ENCODE assay signal across 9 cellular contexts in the genomic region with DNA sequence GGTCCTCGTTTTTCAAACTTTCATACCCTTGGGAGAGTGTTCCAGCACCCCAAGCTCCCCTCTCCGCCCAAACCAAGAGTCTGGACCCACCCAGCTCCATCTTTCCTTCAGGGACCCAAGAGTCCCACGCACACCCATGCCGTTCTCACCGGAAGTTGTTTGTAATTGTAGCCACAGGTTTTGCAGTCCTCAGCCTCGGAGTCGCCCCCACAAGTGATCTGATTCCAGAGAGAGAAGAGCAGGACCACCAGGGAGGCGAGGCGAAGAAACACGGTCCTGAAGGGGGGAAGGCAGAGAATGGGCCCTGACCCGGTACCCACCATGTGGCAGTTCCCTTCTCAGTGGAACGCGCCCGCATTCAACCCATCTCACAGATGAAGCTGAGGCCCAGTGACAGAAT. TPM values are rescaled to one million over a fixed set of nuclear protein-coding genes. Genes with fewer than 3 reads are reported as not detected.
DNase-seq lines count a peak whose midpoint lies in the region; ATAC-seq, FAIRE-seq and TF ChIP-seq lines count a peak whose summit lies in the region.
"Had no signal": no experiment of that assay in that cellular context is flagged by ENCODE, and none has a peak within 500 bp of the region (broad histone marks: within the 10 kb centered on the region; RNA-seq: fewer than 3 reads in every experiment).

No MANE protein-coding gene starts in this region.

- no peaks in the 10 kb centered on the region for H3K9me3 ChIP-seq in CD4-positive, alpha-beta T cell (ENCODE audit: control insufficient read depth, low read length)
- H3K9me3 ChIP-seq in MM.1S (replicated peaks; ENCODE audit: insufficient read depth, low read length) (no peaks in the 10 kb centered on the region), H1 (ENCODE audit: insufficient read depth in 2 of 2, low read depth in 1 of 2, low read length in 1 of 2) (no peaks in the 10 kb centered on the region), neutrophil (no peaks in the 10 kb centered on the region)

- peaks cover 10% of the 10 kb centered on the region for H3K79me1 ChIP-seq in H1 (ENCODE audit: low read depth, low read length)

- no peak for TF ChIP-seq POLR2A in H1 (IDR thresholded peaks at IDR 0.05; ENCODE audit: control extremely low read depth in 1 of 2, low read depth in 2 of 2, low read length in 2 of 2)

- CTCF ChIA-PET in CD4-positive, alpha-beta T cell (lab: Charles Lee): no interaction called here
- CTCF ChIA-PET in H1 (lab: Charles Lee; ENCODE audit: partially characterized antibody) (no interaction called here), HEK293T (lab: Yijun Ruan, JAX) (no interaction called here)

- H4K20me1 ChIP-seq in MM.1S (ENCODE audit: insufficient read depth, low read length) (no peaks in the 10 kb centered on the region), H1 (replicated peaks in 1 of 2; ENCODE audit: control insufficient read depth in 1 of 2, insufficient read depth in 2 of 2, low read length in 2 of 2) (peaks cover 0 to 16% of the 10 kb centered on the region in 2 experiments)

- no peak overlapping the region for H2AK5ac ChIP-seq in H1 (ENCODE audit: low read depth, low read length)

- 84% methylated on average over 14 of the region's 14 CpGs; no CpG with 5 or more reads in 1 of the 2 experiments for WGBS in H1 (ENCODE audit: extremely low coverage in 1 of 2, insufficient coverage in 1 of 2, insufficient read length in 1 of 2, insufficient replicate concordance in 2 of 2, low coverage in 1 of 2, low lambda C conversion rate in 2 of 2, missing lambda C conversion rate in 1 of 2), 2 experiments

- ATAC-seq in CD4-positive, alpha-beta T cell (ENCODE audit: poor library complexity): no peak
- no peak for ATAC-seq in GM18909 (IDR thresholded peaks at IDR 0.05; ENCODE audit: poor library complexity, unreplicated experiment)

- intact Hi-C loops in CD4-positive, alpha-beta T cell (cut with DNase I, micrococcal nuclease): no loop called here
- intact Hi-C loops in dorsolateral prefrontal cortex (cut with DNase I): loop anchor here in 1 of 2 donors (1.0 kb wide), 1 partner anchor 66 kb away; no protein-coding TSS in a partner anchor

- no peaks in the 10 kb centered on the region for H3K9me2 ChIP-seq in MM.1S (replicated peaks; ENCODE audit: insufficient read depth, low read length)

- no peak overlapping the region for H2BK15ac ChIP-seq in H1 (ENCODE audit: low read length)

- no peak overlapping the region for H2BK5ac ChIP-seq in H1 (ENCODE audit: low read depth, low read length)

- H3K4me1 ChIP-seq in MM.1S (ENCODE audit: low read length): peaks cover 13% of the 10 kb centered on the region; the same call in 1 of the 2 replicates
- H3K4me1 ChIP-seq in H1 (replicated peaks in 1 of 4; ENCODE audit: control insufficient read depth in 3 of 4, insufficient read depth in 4 of 4, low read length in 3 of 4): peaks cover 0 to 24% (median 11%) of the 10 kb centered on the region in 4 experiments; a peak in 6 of 7 replicates
- peaks cover 70 to 75% of the 10 kb centered on the region in 2 experiments for H3K4me1 ChIP-seq in neutrophil (ENCODE audit: control insufficient read depth in 1 of 2, insufficient read depth in 1 of 2, low read depth in 1 of 2, low read length in 1 of 2)

- peaks cover 49% of the 10 kb centered on the region for H3K4me1 Mint-ChIP-seq in CD4-positive, alpha-beta T cell (ENCODE audit: low read depth)

- H4K5ac ChIP-seq in H1 (ENCODE audit: insufficient read length, low read depth, low read length): no peak overlapping the region

- peak overlapping the region; percentile 89 for H3K4me3 Mint-ChIP-seq in CD4-positive, alpha-beta T cell

- peak overlapping the region; percentile 38; the same call in 1 of the 2 replicates for H2AFZ ChIP-seq in MM.1S (ENCODE audit: low read length)
- no peak overlapping the region for H2AFZ ChIP-seq in H1 (ENCODE audit: low read length)

- TF ChIP-seq CTCF in CD4-positive, alpha-beta T cell (IDR thresholded peaks at IDR 0.05): no peak
- no peak for TF ChIP-seq CTCF in MM.1S (IDR thresholded peaks at IDR 0.05; ENCODE audit: low read length)
- TF ChIP-seq CTCF in H1 (IDR thresholded peaks at IDR 0.05; ENCODE audit: control extremely low read depth in 1 of 3, insufficient read depth in 1 of 3, low read depth in 1 of 3, low read length in 3 of 3): no peak
- no peak for TF ChIP-seq CTCF in neutrophil (IDR thresholded peaks at IDR 0.05)
- TF ChIP-seq CTCF in dorsolateral prefrontal cortex (IDR thresholded peaks at IDR 0.05 in 54 of 56, conservative IDR thresholded peaks at IDR 0.05 in 2 of 56; ENCODE audit: low read depth in 1 of 56, partially characterized antibody in 56 of 56): no peak

- H2BK20ac ChIP-seq in H1 (ENCODE audit: low read length): no peak overlapping the region

- H3K79me2 ChIP-seq in MM.1S (ENCODE audit: low read length) (peaks cover 18% of the 10 kb centered on the region), H1 (ENCODE audit: control insufficient read depth in 1 of 2, insufficient read depth in 2 of 2, low read length in 2 of 2) (no peaks in the 10 kb centered on the region)

- no peak for FAIRE-seq in H1 (lab: Jason Lieb, UNC)

- no peak for TF ChIP-seq RAD21 in H1 (IDR thresholded peaks at IDR 0.05 in 1 of 2, conservative IDR thresholded peaks at IDR 0.05 in 1 of 2; ENCODE audit: low read depth in 2 of 2, low read length in 2 of 2)

- peaks cover 19% of the 10 kb centered on the region for H3K36me3 Mint-ChIP-seq in CD4-positive, alpha-beta T cell (ENCODE audit: low read depth)

- H3K27me3 ChIP-seq in CD4-positive, alpha-beta T cell (ENCODE audit: control insufficient read depth, insufficient read depth, low read length): no peaks in the 10 kb centered on the region
- H3K27me3 ChIP-seq in MM.1S (replicated peaks; ENCODE audit: insufficient read depth, low read length) (peaks cover 24% of the 10 kb centered on the region), H1 (replicated peaks in 1 of 4; ENCODE audit: control insufficient read depth in 3 of 4, extremely low read depth in 1 of 4, insufficient read depth in 3 of 4, low read length in 3 of 4) (peaks cover 0 to 10% (median 4%) of the 10 kb centered on the region in 4 experiments; a peak in 4 of 7 replicates), neutrophil (peaks cover 20% of the 10 kb centered on the region), dorsolateral prefrontal cortex (peaks cover 0 to 5% (median 0%) of the 10 kb centered on the region in 45 donors)

- no peaks in the 10 kb centered on the region for H3K9me3 Mint-ChIP-seq in CD4-positive, alpha-beta T cell

- no peak for DNase-seq in CD4-positive, alpha-beta T cell
- DNase-seq in MM.1S (no peak), H1 (ENCODE audit: low read depth in 1 of 2, low spot score in 2 of 2) (no peak), RPMI8226 (no peak), HEK293T (ENCODE audit: extremely low spot score) (no peak), dorsolateral prefrontal cortex (no peak)

- peaks cover 14% of the 10 kb centered on the region for H3F3A ChIP-seq in MM.1S (ENCODE audit: insufficient read depth, low read length)

- H2BK12ac ChIP-seq in H1 (ENCODE audit: low read depth, low read length): no peak overlapping the region

- no peak for TF ChIP-seq EP300 in H1 (IDR thresholded peaks at IDR 0.05; ENCODE audit: borderline replicate concordance in 1 of 2, low read depth in 2 of 2, low read length in 2 of 2)

- no peaks in the 10 kb centered on the region for H3K27me3 Mint-ChIP-seq in CD4-positive, alpha-beta T cell

- H4K91ac ChIP-seq in H1 (replicated peaks; ENCODE audit: insufficient read length, low read length): no peak overlapping the region

- H4K8ac ChIP-seq in H1 (ENCODE audit: extremely low read depth, insufficient read depth, low read length): no peak overlapping the region; the same call in 1 of the 2 replicates

- no peak overlapping the region for H3K4ac ChIP-seq in H1 (replicated peaks; ENCODE audit: insufficient read length, low read depth, low read length)

- H3K4me3 ChIP-seq in MM.1S (ENCODE audit: low read length) (peak overlapping the region; percentile 57), H1 (ENCODE audit: extremely low read depth in 1 of 4, insufficient read depth in 2 of 4, low read depth in 3 of 4, low read length in 4 of 4) (peak overlapping the region in 2 of 4 experiments; percentile 3 to 61; a peak in 4 of 8 replicates), neutrophil (ENCODE audit: low read depth in 1 of 2, low read length in 1 of 2) (peak overlapping the region; percentile 49 to 67), dorsolateral prefrontal cortex (peak overlapping the region in 18 of 59 donors; percentile 6 to 89 (median 32))

- peak overlapping the region; percentile 20 for H3K27ac Mint-ChIP-seq in CD4-positive, alpha-beta T cell

- H2BK120ac ChIP-seq in H1 (replicated peaks; ENCODE audit: low read depth, low read length): no peak overlapping the region

- POLR2A ChIA-PET in CD4-positive, alpha-beta T cell (lab: Charles Lee): interaction anchor here (1.0 to 1.9 kb wide), 2 partner anchors 26 to 27 kb away, joined by 3 to 6 read pairs; partner anchors contain the start of genes CNOT3 and MBOAT7
- POLR2A ChIA-PET in H1 (lab: Charles Lee; ENCODE audit: partially characterized antibody) (interaction anchor here (1.0 to 4.0 kb wide), 8 partner anchors 12 to 258 kb away, joined by 3 to 28 read pairs (median 6); partner anchors contain the start of genes RPS9 and TMC4), HEK293T (lab: Yijun Ruan, JAX) (no interaction called here)

- H3K18ac ChIP-seq in H1 (ENCODE audit: extremely low read depth, low read length): no peak overlapping the region

- no peak overlapping the region for H3K14ac ChIP-seq in H1 (ENCODE audit: insufficient read length)

- H3K56ac ChIP-seq in H1 (replicated peaks; ENCODE audit: insufficient read length, low read depth, low read length): no peak overlapping the region

- H3K4me2 ChIP-seq in MM.1S (ENCODE audit: low read depth, low read length) (peak overlapping the region; percentile 82), H1 (ENCODE audit: insufficient read depth in 1 of 2, low read depth in 2 of 2, low read length in 2 of 2) (peak overlapping the region; percentile 63 to 85)

- H3K27ac ChIP-seq in CD4-positive, alpha-beta T cell (ENCODE audit: low read depth, low read length): no peak overlapping the region
- H3K27ac ChIP-seq in MM.1S (ENCODE audit: low read length) (no peak overlapping the region), H1 (ENCODE audit: low read depth, low read length) (no peak overlapping the region), neutrophil (peak overlapping the region; percentile 68), dorsolateral prefrontal cortex (peak overlapping the region in 1 of 59 donors; percentile 23)

- H3K36me3 ChIP-seq in MM.1S (replicated peaks; ENCODE audit: insufficient read depth, low read length) (no peaks in the 10 kb centered on the region), H1 (ENCODE audit: control insufficient read depth in 2 of 4, insufficient read depth in 4 of 4, low read length in 3 of 4) (no peaks in the 10 kb centered on the region), neutrophil (peaks cover 4% of the 10 kb centered on the region)

- H3K23ac ChIP-seq in H1 (ENCODE audit: insufficient read length): no peak overlapping the region

- H3K23me2 ChIP-seq in H1 (ENCODE audit: low read depth, low read length): peaks cover 20% of the 10 kb centered on the region

- H3K9ac ChIP-seq in MM.1S (ENCODE audit: low read length) (no peak overlapping the region), H1 (replicated peaks in 1 of 4; ENCODE audit: extremely low read depth in 1 of 4, low read depth in 3 of 4, low read length in 3 of 4) (no peak overlapping the region)

RNA-seq across cellular contexts. Expression of gene LENG1, which starts 3.4 kb away (rescaled TPM):
- total RNA-seq in CD4-positive, alpha-beta T cell: 10 to 100 TPM; 14.4 to 16.0 TPM
- 4.4 and 4.6 TPM in 2 replicates for total RNA-seq in H1 (2021; fragmentation: NEBNext Ultra II Directional; extraction: Animal tissue kit (Norgen Biotek cat#: 25700))
- polyA plus RNA-seq in H1 (2011; rRNA removed): 1.2 and 1.5 TPM in 2 replicates
- 2.4 TPM for polyA plus RNA-seq in H1 (2011; cell fraction: cytosol; rRNA removed)
- 2.1 TPM for polyA plus RNA-seq in H1 (2011; cell fraction: nucleus; rRNA removed)
- 3.9 to 5.0 TPM (median 4.4 TPM) in 4 replicates for polyA plus RNA-seq in H1 (2012, experiment 1 of 2)
- 2.5 TPM for polyA plus RNA-seq in H1 (2012, experiment 2 of 2)
- polyA plus RNA-seq in H1 (2013, experiment 1 of 2): 4.3 TPM
- polyA plus RNA-seq in H1 (2013, experiment 2 of 2): 4.5 TPM
- polyA minus RNA-seq in H1 (2011; rRNA and poly(A)+ RNA removed): 0.10 and 0.25 TPM in 2 replicates
- polyA minus RNA-seq in H1 (2011; cell fraction: cytosol; rRNA and poly(A)+ RNA removed): 0.95 TPM
- polyA minus RNA-seq in H1 (2011; cell fraction: nucleus; rRNA and poly(A)+ RNA removed): 1.6 TPM
- 1 to 10 TPM; 4.0 to 8.9 (median 6.2) TPM for total RNA-seq in dorsolateral prefrontal cortex

RNA-seq across cellular contexts. Expression of gene TMC4, which starts 10.1 kb away (rescaled TPM):
- total RNA-seq in CD4-positive, alpha-beta T cell: 1 to 10 TPM in 1 of 2 experiments, under 1 TPM in 1; 0.84 to 1.5 TPM
- total RNA-seq in H1 (2021; fragmentation: NEBNext Ultra II Directional; extraction: Animal tissue kit (Norgen Biotek cat#: 25700)): 5.5 and 6.8 TPM in 2 replicates
- polyA plus RNA-seq in H1 (2011; rRNA removed): 6.3 and 12.8 TPM in 2 replicates
- polyA plus RNA-seq in H1 (2011; cell fraction: cytosol; rRNA removed): 4.3 TPM
- 15.9 TPM for polyA plus RNA-seq in H1 (2011; cell fraction: nucleus; rRNA removed)
- polyA plus RNA-seq in H1 (2012, experiment 1 of 2): 6.0 to 13.0 TPM (median 9.6 TPM) in 4 replicates
- polyA plus RNA-seq in H1 (2012, experiment 2 of 2): 4.5 TPM
- 4.2 TPM for polyA plus RNA-seq in H1 (2013, experiment 1 of 2)
- 5.4 TPM for polyA plus RNA-seq in H1 (2013, experiment 2 of 2)
- polyA minus RNA-seq in H1 (2011; rRNA and poly(A)+ RNA removed): 0.57 and 0.85 TPM in 2 replicates
- polyA minus RNA-seq in H1 (2011; cell fraction: cytosol; rRNA and poly(A)+ RNA removed): not detected
- 2.9 TPM for polyA minus RNA-seq in H1 (2011; cell fraction: nucleus; rRNA and poly(A)+ RNA removed)
- total RNA-seq in dorsolateral prefrontal cortex: 1 to 10 TPM in 94 of 120 experiments, under 1 TPM in 21, not detected in 5; 0.40 to 8.8 (median 1.9) TPM
- total RNA-seq: occipital lobe had no signal

RNA-seq across cellular contexts. Expression of gene CNOT3, which starts 25.3 kb away (rescaled TPM):
- total RNA-seq in CD4-positive, alpha-beta T cell: 10 to 100 TPM; 26.7 to 28.7 TPM
- total RNA-seq in H1 (2021; fragmentation: NEBNext Ultra II Directional; extraction: Animal tissue kit (Norgen Biotek cat#: 25700)): 82.9 and 86.4 TPM in 2 replicates
- 21.2 and 44.0 TPM in 2 replicates for polyA plus RNA-seq in H1 (2011; rRNA removed)
- 21.1 TPM for polyA plus RNA-seq in H1 (2011; cell fraction: cytosol; rRNA removed)
- 40.7 TPM for polyA plus RNA-seq in H1 (2011; cell fraction: nucleus; rRNA removed)
- 58.4 to 80.0 TPM (median 76.9 TPM) in 4 replicates for polyA plus RNA-seq in H1 (2012, experiment 1 of 2)
- polyA plus RNA-seq in H1 (2012, experiment 2 of 2): 81.1 TPM
- polyA plus RNA-seq in H1 (2013, experiment 1 of 2): 59.8 TPM
- 58.6 TPM for polyA plus RNA-seq in H1 (2013, experiment 2 of 2)
- 17.1 and 29.0 TPM in 2 replicates for polyA minus RNA-seq in H1 (2011; rRNA and poly(A)+ RNA removed)
- 47.1 TPM for polyA minus RNA-seq in H1 (2011; cell fraction: cytosol; rRNA and poly(A)+ RNA removed)
- 17.9 TPM for polyA minus RNA-seq in H1 (2011; cell fraction: nucleus; rRNA and poly(A)+ RNA removed)
- total RNA-seq in dorsolateral prefrontal cortex: 10 to 100 TPM; 29.1 to 60.7 (median 39.7) TPM

RNA-seq across cellular contexts. Expression of gene MBOAT7, which starts 26.5 kb away (rescaled TPM):
- 10 to 100 TPM; 13.7 to 18.0 TPM for total RNA-seq in CD4-positive, alpha-beta T cell
- total RNA-seq in H1 (2021; fragmentation: NEBNext Ultra II Directional; extraction: Animal tissue kit (Norgen Biotek cat#: 25700)): 90.9 and 103 TPM in 2 replicates
- 85.5 and 147 TPM in 2 replicates for polyA plus RNA-seq in H1 (2011; rRNA removed)
- polyA plus RNA-seq in H1 (2011; cell fraction: cytosol; rRNA removed): 55.1 TPM
- polyA plus RNA-seq in H1 (2011; cell fraction: nucleus; rRNA removed): 111 TPM
- polyA plus RNA-seq in H1 (2012, experiment 1 of 2): 67.8 to 94.5 TPM (median 90.7 TPM) in 4 replicates
- 98.0 TPM for polyA plus RNA-seq in H1 (2012, experiment 2 of 2)
- 186 TPM for polyA plus RNA-seq in H1 (2013, experiment 1 of 2)
- polyA plus RNA-seq in H1 (2013, experiment 2 of 2): 198 TPM
- 25.7 and 31.5 TPM in 2 replicates for polyA minus RNA-seq in H1 (2011; rRNA and poly(A)+ RNA removed)
- 60.0 TPM for polyA minus RNA-seq in H1 (2011; cell fraction: cytosol; rRNA and poly(A)+ RNA removed)
- polyA minus RNA-seq in H1 (2011; cell fraction: nucleus; rRNA and poly(A)+ RNA removed): 54.3 TPM
- total RNA-seq in dorsolateral prefrontal cortex: 100 to 1,000 TPM in 119 of 120 experiments, 10 to 100 TPM in 1; 70.2 to 312 (median 183) TPM

RNA-seq across cellular contexts. Expression of gene TSEN34, which starts 28.2 kb away (rescaled TPM):
- total RNA-seq in CD4-positive, alpha-beta T cell: 1 to 10 TPM; 8.4 to 8.6 TPM
- 22.5 and 24.2 TPM in 2 replicates for total RNA-seq in H1 (2021; fragmentation: NEBNext Ultra II Directional; extraction: Animal tissue kit (Norgen Biotek cat#: 25700))
- polyA plus RNA-seq in H1 (2011; rRNA removed): 52.3 and 55.4 TPM in 2 replicates
- polyA plus RNA-seq in H1 (2011; cell fraction: cytosol; rRNA removed): 35.5 TPM
- polyA plus RNA-seq in H1 (2011; cell fraction: nucleus; rRNA removed): 34.2 TPM
- polyA plus RNA-seq in H1 (2012, experiment 1 of 2): 10.7 to 23.5 TPM (median 21.4 TPM) in 4 replicates
- 30.6 TPM for polyA plus RNA-seq in H1 (2012, experiment 2 of 2)
- polyA plus RNA-seq in H1 (2013, experiment 1 of 2): 23.3 TPM
- 23.9 TPM for polyA plus RNA-seq in H1 (2013, experiment 2 of 2)
- polyA minus RNA-seq in H1 (2011; rRNA and poly(A)+ RNA removed): 9.1 and 15.3 TPM in 2 replicates
- polyA minus RNA-seq in H1 (2011; cell fraction: cytosol; rRNA and poly(A)+ RNA removed): 14.9 TPM
- polyA minus RNA-seq in H1 (2011; cell fraction: nucleus; rRNA and poly(A)+ RNA removed): 13.4 TPM
- total RNA-seq in dorsolateral prefrontal cortex: 10 to 100 TPM; 12.2 to 25.3 (median 17.5) TPM
